ENCODE assay signal across 8 cellular contexts in genomic region chr16:5239472-5240277, GRCh38.
DNase-seq lines count a peak whose midpoint lies in the region; TF ChIP-seq lines count a peak whose summit lies in the region.
"Not testable (repeated sequence)": the region's sequence is repeated elsewhere in the genome, so short reads cannot be mapped to it uniquely, and the experiment has no call there.

No MANE protein-coding gene starts in this region.

- not testable (repeated sequence) for H3K9me3 ChIP-seq in SK-N-SH; colonic mucosa; iPS-20b (ENCODE audit: insufficient read depth, low read depth, low read length); stomach

- not testable (repeated sequence) for H4K20me1 ChIP-seq in SK-N-SH (ENCODE audit: insufficient read depth)

- not testable (repeated sequence) for H3K4me3 Mint-ChIP-seq in activated T-cell treated with anti-CD3 and anti-CD28 coated beads, Interleukin-2, amount 50 U/mL, for 24 hours

- H3K9me2 ChIP-seq in SK-N-SH, result not testable (repeated sequence)

- not testable (repeated sequence) for H3K27me3 ChIP-seq in SK-N-SH (ENCODE audit: insufficient read depth); colonic mucosa
- H3K27me3 ChIP-seq in iPS-20b (ENCODE audit: insufficient read depth, low read length), result peaks cover 27% of the 10 kb centered on the region
- peaks cover 0 to 46% (median 14%) of the 10 kb centered on the region in 3 donors for H3K27me3 ChIP-seq in stomach

- H3K4me2 ChIP-seq in SK-N-SH, result not testable (repeated sequence)

- peak; percentile 50 for TF ChIP-seq RAD21 in SK-N-SH (IDR thresholded peaks at IDR 0.05; ENCODE audit: low read length)

- H3K36me3 ChIP-seq in SK-N-SH (replicated peaks in 1 of 2; ENCODE audit: control insufficient read depth in 1 of 2, insufficient read depth in 2 of 2, low read length in 1 of 2); colonic mucosa; iPS-20b (ENCODE audit: insufficient read depth, low read depth, low read length); stomach: not testable (repeated sequence)

- H3K79me2 ChIP-seq in SK-N-SH (ENCODE audit: insufficient read depth), result not testable (repeated sequence)

- H3K9ac ChIP-seq in SK-N-SH; colonic mucosa (ENCODE audit: low read depth in 2 of 2, low read length in 2 of 2); iPS-20b (ENCODE audit: low read depth, low read length): not testable (repeated sequence)

- H3K36me3 Mint-ChIP-seq in activated T-cell treated with anti-CD3 and anti-CD28 coated beads, Interleukin-2, amount 50 U/mL, for 24 hours (ENCODE audit: low read depth), result not testable (repeated sequence)

- TF ChIP-seq EP300 in SK-N-SH (IDR thresholded peaks at IDR 0.05; ENCODE audit: borderline replicate concordance in 1 of 2, low read depth in 1 of 2, low read length in 1 of 2); stomach (IDR thresholded peaks at IDR 0.05): not testable (repeated sequence)

- not testable (repeated sequence) for H3K4me1 Mint-ChIP-seq in activated T-cell treated with anti-CD3 and anti-CD28 coated beads, Interleukin-2, amount 50 U/mL, for 24 hours (ENCODE audit: low read depth)

- DNase-seq in D341Med (ENCODE audit: low spot score) (peak; percentile 85), HuH-7 (ENCODE audit: low spot score) (peak; percentile 30), SK-N-SH (peak; percentile 85), colonic mucosa (peak; percentile 46), stomach (peak; percentile 59)
- DNase-seq in activated T-cell treated with anti-CD3 and anti-CD28 coated beads, Interleukin-2, amount 50 U/mL, for 24 hours, result peak; percentile 77
- DNase-seq in retinal pigment epithelial cell (ENCODE audit: low read depth), result not testable (repeated sequence)

- not testable (repeated sequence) for H3K27ac ChIP-seq in SK-N-SH (ENCODE audit: low read depth in 2 of 2, low read length in 1 of 2); colonic mucosa; iPS-20b (ENCODE audit: low read length); stomach

- TF ChIP-seq CTCF in SK-N-SH (IDR thresholded peaks at IDR 0.05) (peak; percentile 36), colonic mucosa (IDR thresholded peaks at IDR 0.05) (peak; percentile 14), retinal pigment epithelial cell (conservative IDR thresholded peaks at IDR 0.05; ENCODE audit: low read depth, low read length) (peak; percentile 20), stomach (IDR thresholded peaks at IDR 0.05) (peak in 3 of 7 experiments; percentile 34 to 53 (median 50))

- CTCF ChIA-PET in SK-N-SH (lab: Yijun Ruan, JAX), result interaction anchor here (0.6 to 3.4 kb wide), 13 partner anchors 14 to 1404 kb away, joined by 3 to 55 read pairs (median 4); no protein-coding TSS in a partner anchor

- not testable (repeated sequence) for H2AFZ ChIP-seq in SK-N-SH (ENCODE audit: low read depth)

- not testable (repeated sequence) for H3F3A ChIP-seq in SK-N-SH (replicated peaks; ENCODE audit: insufficient read depth)

- H3K4me3 ChIP-seq in SK-N-SH (ENCODE audit: low read depth in 2 of 2, low read length in 1 of 2) (peak overlapping the region in 1 of 2 experiments; percentile 25; a peak in 1 of 4 replicates), colonic mucosa (peak overlapping the region; percentile 33), iPS-20b (ENCODE audit: low read length) (peak overlapping the region; percentile 54; the same call in 1 of the 2 replicates), stomach (peak overlapping the region; percentile 29 to 49 (median 35))
- H3K4me3 ChIP-seq in retinal pigment epithelial cell (ENCODE audit: low read length), result not testable (repeated sequence)

- intact Hi-C loops in colonic mucosa (cut with DNase I), result loop anchor here (5.0 kb wide), 2 partner anchors 188 to 248 kb away; no protein-coding TSS in a partner anchor
- intact Hi-C loops in stomach (cut with DNase I; ENCODE audit: low total_unique reads), result not testable (repeated sequence)

- peaks cover 53% of the 10 kb centered on the region for H3K27me3 Mint-ChIP-seq in activated T-cell treated with anti-CD3 and anti-CD28 coated beads, Interleukin-2, amount 50 U/mL, for 24 hours

- POLR2A ChIA-PET in SK-N-SH (lab: Yijun Ruan, JAX), result not testable (repeated sequence)

- TF ChIP-seq POLR2A in stomach (IDR thresholded peaks at IDR 0.05), result not testable (repeated sequence)

- not testable (repeated sequence) for H3K9me3 Mint-ChIP-seq in activated T-cell treated with anti-CD3 and anti-CD28 coated beads, Interleukin-2, amount 50 U/mL, for 24 hours

- H3K27ac Mint-ChIP-seq in activated T-cell treated with anti-CD3 and anti-CD28 coated beads, Interleukin-2, amount 50 U/mL, for 24 hours, result not testable (repeated sequence)

- 5% methylated on average over 4 of the region's 89 CpGs for WGBS in SK-N-SH (ENCODE audit: low lambda C conversion rate)
- WGBS in stomach, 5 donors, result 0 to 2% (median 1%) methylated on average over 29 to 67 of the region's 89 CpGs; no CpG with 5 or more reads in 1 of the 5 donors

- H3K4me1 ChIP-seq in SK-N-SH (ENCODE audit: control insufficient read depth in 1 of 2, insufficient read depth in 2 of 2, low read depth in 1 of 2, low read length in 1 of 2); colonic mucosa; iPS-20b (ENCODE audit: insufficient read depth, low read length); stomach: not testable (repeated sequence)

TF ChIP-seq in SK-N-SH, 30 proteins besides CTCF, POLR2A, EP300 and RAD21:
- peak; percentile 48 for TF ChIP-seq SMC3 (IDR thresholded peaks at IDR 0.05; ENCODE audit: low read depth, low read length)
